ENCODE assay signal across 1 cellular context in the genomic region with DNA sequence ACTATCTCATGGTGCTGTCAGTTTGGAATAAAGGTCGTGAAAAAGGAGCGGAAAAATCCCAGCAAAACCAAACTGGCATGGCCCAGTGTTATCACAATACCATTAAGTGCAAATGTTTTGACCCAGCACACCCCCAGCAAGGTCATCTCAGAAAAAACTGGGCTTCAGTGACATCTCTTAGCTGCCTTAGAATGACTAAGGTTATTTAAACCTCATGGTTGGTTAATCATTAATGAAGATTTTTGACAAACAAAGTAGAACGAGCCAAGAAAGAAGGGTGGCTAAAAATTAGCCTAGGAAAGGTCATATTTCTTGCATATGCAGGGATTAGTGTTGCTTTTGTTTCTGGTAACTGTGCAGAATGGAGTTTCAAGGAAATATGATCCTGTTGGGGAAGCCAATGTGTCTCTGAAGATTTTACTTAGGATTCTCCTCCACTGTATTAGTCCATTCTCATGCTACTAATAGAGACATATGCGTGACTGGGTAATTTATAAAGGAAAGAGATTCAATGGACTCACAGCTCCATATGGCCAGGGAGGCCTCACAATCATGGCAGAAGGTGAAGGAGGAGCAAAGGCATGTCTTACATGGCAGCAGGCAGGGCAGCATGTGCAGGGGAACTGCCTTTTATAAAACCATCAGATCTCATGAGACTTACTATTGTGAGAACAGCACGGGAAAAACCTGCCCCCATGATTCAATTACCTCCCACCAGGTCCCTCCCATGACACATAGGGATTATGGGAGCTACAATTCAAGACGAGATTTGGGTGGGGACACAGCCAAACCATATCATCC.
A peak's percentile ranks its signal among the peaks of the same experiment; 100 is the strongest.
TF ChIP-seq lines count a peak whose summit lies in the region.

No MANE protein-coding gene starts in this region.

TF ChIP-seq in HepG2, 621 proteins besides CTCF, POLR2A, EP300 and RAD21 (continued from another document and continues in another):
- TF ChIP-seq NR2F6 (IDR thresholded peaks at IDR 0.05) (peak; percentile 91), NR2F6 (CRISPR knock-in tag; IDR thresholded peaks at IDR 0.05) (peak; percentile 91), NCOA5 (CRISPR knock-in tag; IDR thresholded peaks at IDR 0.05) (no peak), CAMTA2 (CRISPR knock-in tag; IDR thresholded peaks at IDR 0.05; ENCODE audit: borderline replicate concordance) (no peak), ZSCAN29 (CRISPR knock-in tag; conservative IDR thresholded peaks at IDR 0.05) (no peak), ZNF264 (CRISPR knock-in tag; IDR thresholded peaks at IDR 0.05) (no peak; the same call in 1 of the 2 replicates), RORA (CRISPR knock-in tag; IDR thresholded peaks at IDR 0.05) (no peak), ZNF777 (CRISPR knock-in tag; IDR thresholded peaks at IDR 0.05) (no peak), CBX5 (CRISPR knock-in tag; IDR thresholded peaks at IDR 0.05; ENCODE audit: borderline replicate concordance) (no peak), ZNF12 (CRISPR knock-in tag; IDR thresholded peaks at IDR 0.05) (peak; percentile 37; the same call in 1 of the 2 replicates), ZNF878 (CRISPR knock-in tag; IDR thresholded peaks at IDR 0.05) (0 out of 2 replicates have a peak, but pooled peaks have one; percentile 34), ZNF263 (CRISPR knock-in tag; IDR thresholded peaks at IDR 0.05) (no peak), HNF4A (CRISPR knock-in tag; IDR thresholded peaks at IDR 0.05) (peak; percentile 66), CCAR2 (optimal IDR thresholded peaks at IDR 0.05; ENCODE audit: low read depth, low read length) (no peak), FOXK2 (IDR thresholded peaks at IDR 0.05) (no peak), BORCS8-MEF2B (CRISPR knock-in tag; IDR thresholded peaks at IDR 0.05) (no peak), ZNF670 (CRISPR knock-in tag; IDR thresholded peaks at IDR 0.05; ENCODE audit: borderline replicate concordance) (no peak), TCF7L2 (IDR thresholded peaks at IDR 0.05; ENCODE audit: low read depth, low read length) (no peak), CHD2 (IDR thresholded peaks at IDR 0.05; ENCODE audit: low read depth, low read length) (no peak), CHCHD3 (CRISPR knock-in tag; IDR thresholded peaks at IDR 0.05) (no peak), TBX3 (IDR thresholded peaks at IDR 0.05; ENCODE audit: borderline replicate concordance) (no peak), RNF2 (conservative IDR thresholded peaks at IDR 0.05; ENCODE audit: low read depth) (no peak), ZNF75D (CRISPR knock-in tag; IDR thresholded peaks at IDR 0.05; ENCODE audit: borderline replicate concordance) (no peak), SIX4 (CRISPR knock-in tag; IDR thresholded peaks at IDR 0.05) (peak; percentile 84), ISL2 (CRISPR knock-in tag; IDR thresholded peaks at IDR 0.05) (peak; percentile 63)
- TF ChIP-seq, protein P1, sequence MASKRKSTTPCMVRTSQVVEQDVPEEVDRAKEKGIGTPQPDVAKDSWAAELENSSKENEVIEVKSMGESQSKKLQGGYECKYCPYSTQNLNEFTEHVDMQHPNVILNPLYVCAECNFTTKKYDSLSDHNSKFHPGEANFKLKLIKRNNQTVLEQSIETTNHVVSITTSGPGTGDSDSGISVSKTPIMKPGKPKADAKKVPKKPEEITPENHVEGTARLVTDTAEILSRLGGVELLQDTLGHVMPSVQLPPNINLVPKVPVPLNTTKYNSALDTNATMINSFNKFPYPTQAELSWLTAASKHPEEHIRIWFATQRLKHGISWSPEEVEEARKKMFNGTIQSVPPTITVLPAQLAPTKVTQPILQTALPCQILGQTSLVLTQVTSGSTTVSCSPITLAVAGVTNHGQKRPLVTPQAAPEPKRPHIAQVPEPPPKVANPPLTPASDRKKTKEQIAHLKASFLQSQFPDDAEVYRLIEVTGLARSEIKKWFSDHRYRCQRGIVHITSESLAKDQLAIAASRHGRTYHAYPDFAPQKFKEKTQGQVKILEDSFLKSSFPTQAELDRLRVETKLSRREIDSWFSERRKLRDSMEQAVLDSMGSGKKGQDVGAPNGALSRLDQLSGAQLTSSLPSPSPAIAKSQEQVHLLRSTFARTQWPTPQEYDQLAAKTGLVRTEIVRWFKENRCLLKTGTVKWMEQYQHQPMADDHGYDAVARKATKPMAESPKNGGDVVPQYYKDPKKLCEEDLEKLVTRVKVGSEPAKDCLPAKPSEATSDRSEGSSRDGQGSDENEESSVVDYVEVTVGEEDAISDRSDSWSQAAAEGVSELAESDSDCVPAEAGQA (IDR thresholded peaks at IDR 0.05; ENCODE audit: low read depth): no peak
- TF ChIP-seq, protein P1 (CRISPR knock-in tag; IDR thresholded peaks at IDR 0.05; ENCODE audit: borderline replicate concordance): no peak
- TF ChIP-seq, protein P2, sequence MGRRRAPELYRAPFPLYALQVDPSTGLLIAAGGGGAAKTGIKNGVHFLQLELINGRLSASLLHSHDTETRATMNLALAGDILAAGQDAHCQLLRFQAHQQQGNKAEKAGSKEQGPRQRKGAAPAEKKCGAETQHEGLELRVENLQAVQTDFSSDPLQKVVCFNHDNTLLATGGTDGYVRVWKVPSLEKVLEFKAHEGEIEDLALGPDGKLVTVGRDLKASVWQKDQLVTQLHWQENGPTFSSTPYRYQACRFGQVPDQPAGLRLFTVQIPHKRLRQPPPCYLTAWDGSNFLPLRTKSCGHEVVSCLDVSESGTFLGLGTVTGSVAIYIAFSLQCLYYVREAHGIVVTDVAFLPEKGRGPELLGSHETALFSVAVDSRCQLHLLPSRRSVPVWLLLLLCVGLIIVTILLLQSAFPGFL (CRISPR knock-in tag; IDR thresholded peaks at IDR 0.05): no peak
- TF ChIP-seq, protein P3, sequence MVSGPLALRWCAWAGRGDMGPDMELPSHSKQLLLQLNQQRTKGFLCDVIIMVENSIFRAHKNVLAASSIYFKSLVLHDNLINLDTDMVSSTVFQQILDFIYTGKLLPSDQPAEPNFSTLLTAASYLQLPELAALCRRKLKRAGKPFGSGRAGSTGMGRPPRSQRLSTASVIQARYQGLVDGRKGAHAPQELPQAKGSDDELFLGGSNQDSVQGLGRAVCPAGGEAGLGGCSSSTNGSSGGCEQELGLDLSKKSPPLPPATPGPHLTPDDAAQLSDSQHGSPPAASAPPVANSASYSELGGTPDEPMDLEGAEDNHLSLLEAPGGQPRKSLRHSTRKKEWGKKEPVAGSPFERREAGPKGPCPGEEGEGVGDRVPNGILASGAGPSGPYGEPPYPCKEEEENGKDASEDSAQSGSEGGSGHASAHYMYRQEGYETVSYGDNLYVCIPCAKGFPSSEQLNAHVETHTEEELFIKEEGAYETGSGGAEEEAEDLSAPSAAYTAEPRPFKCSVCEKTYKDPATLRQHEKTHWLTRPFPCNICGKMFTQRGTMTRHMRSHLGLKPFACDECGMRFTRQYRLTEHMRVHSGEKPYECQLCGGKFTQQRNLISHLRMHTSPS (CRISPR knock-in tag; IDR thresholded peaks at IDR 0.05; ENCODE audit: low read depth): no peak
- TF ChIP-seq, protein P4, sequence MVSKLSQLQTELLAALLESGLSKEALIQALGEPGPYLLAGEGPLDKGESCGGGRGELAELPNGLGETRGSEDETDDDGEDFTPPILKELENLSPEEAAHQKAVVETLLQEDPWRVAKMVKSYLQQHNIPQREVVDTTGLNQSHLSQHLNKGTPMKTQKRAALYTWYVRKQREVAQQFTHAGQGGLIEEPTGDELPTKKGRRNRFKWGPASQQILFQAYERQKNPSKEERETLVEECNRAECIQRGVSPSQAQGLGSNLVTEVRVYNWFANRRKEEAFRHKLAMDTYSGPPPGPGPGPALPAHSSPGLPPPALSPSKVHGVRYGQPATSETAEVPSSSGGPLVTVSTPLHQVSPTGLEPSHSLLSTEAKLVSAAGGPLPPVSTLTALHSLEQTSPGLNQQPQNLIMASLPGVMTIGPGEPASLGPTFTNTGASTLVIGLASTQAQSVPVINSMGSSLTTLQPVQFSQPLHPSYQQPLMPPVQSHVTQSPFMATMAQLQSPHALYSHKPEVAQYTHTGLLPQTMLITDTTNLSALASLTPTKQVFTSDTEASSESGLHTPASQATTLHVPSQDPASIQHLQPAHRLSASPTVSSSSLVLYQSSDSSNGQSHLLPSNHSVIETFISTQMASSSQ (IDR thresholded peaks at IDR 0.05; ENCODE audit: low read depth): peak; percentile 96
- TF ChIP-seq, protein P4 (CRISPR knock-in tag; IDR thresholded peaks at IDR 0.05; ENCODE audit: borderline replicate concordance): peak; percentile 98
- TF ChIP-seq, protein P5, sequence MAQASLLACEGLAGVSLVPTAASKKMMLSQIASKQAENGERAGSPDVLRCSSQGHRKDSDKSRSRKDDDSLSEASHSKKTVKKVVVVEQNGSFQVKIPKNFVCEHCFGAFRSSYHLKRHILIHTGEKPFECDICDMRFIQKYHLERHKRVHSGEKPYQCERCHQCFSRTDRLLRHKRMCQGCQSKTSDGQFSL (CRISPR knock-in tag; IDR thresholded peaks at IDR 0.05): peak; percentile 44; the same call in 1 of the 2 replicates
- TF ChIP-seq, protein P6, sequence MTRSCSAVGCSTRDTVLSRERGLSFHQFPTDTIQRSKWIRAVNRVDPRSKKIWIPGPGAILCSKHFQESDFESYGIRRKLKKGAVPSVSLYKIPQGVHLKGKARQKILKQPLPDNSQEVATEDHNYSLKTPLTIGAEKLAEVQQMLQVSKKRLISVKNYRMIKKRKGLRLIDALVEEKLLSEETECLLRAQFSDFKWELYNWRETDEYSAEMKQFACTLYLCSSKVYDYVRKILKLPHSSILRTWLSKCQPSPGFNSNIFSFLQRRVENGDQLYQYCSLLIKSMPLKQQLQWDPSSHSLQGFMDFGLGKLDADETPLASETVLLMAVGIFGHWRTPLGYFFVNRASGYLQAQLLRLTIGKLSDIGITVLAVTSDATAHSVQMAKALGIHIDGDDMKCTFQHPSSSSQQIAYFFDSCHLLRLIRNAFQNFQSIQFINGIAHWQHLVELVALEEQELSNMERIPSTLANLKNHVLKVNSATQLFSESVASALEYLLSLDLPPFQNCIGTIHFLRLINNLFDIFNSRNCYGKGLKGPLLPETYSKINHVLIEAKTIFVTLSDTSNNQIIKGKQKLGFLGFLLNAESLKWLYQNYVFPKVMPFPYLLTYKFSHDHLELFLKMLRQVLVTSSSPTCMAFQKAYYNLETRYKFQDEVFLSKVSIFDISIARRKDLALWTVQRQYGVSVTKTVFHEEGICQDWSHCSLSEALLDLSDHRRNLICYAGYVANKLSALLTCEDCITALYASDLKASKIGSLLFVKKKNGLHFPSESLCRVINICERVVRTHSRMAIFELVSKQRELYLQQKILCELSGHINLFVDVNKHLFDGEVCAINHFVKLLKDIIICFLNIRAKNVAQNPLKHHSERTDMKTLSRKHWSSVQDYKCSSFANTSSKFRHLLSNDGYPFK (CRISPR knock-in tag; IDR thresholded peaks at IDR 0.05; ENCODE audit: borderline replicate concordance): no peak
- TF ChIP-seq, protein P7, sequence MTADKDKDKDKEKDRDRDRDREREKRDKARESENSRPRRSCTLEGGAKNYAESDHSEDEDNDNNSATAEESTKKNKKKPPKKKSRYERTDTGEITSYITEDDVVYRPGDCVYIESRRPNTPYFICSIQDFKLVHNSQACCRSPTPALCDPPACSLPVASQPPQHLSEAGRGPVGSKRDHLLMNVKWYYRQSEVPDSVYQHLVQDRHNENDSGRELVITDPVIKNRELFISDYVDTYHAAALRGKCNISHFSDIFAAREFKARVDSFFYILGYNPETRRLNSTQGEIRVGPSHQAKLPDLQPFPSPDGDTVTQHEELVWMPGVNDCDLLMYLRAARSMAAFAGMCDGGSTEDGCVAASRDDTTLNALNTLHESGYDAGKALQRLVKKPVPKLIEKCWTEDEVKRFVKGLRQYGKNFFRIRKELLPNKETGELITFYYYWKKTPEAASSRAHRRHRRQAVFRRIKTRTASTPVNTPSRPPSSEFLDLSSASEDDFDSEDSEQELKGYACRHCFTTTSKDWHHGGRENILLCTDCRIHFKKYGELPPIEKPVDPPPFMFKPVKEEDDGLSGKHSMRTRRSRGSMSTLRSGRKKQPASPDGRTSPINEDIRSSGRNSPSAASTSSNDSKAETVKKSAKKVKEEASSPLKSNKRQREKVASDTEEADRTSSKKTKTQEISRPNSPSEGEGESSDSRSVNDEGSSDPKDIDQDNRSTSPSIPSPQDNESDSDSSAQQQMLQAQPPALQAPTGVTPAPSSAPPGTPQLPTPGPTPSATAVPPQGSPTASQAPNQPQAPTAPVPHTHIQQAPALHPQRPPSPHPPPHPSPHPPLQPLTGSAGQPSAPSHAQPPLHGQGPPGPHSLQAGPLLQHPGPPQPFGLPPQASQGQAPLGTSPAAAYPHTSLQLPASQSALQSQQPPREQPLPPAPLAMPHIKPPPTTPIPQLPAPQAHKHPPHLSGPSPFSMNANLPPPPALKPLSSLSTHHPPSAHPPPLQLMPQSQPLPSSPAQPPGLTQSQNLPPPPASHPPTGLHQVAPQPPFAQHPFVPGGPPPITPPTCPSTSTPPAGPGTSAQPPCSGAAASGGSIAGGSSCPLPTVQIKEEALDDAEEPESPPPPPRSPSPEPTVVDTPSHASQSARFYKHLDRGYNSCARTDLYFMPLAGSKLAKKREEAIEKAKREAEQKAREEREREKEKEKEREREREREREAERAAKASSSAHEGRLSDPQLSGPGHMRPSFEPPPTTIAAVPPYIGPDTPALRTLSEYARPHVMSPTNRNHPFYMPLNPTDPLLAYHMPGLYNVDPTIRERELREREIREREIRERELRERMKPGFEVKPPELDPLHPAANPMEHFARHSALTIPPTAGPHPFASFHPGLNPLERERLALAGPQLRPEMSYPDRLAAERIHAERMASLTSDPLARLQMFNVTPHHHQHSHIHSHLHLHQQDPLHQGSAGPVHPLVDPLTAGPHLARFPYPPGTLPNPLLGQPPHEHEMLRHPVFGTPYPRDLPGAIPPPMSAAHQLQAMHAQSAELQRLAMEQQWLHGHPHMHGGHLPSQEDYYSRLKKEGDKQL (CRISPR knock-in tag; IDR thresholded peaks at IDR 0.05; ENCODE audit: low read depth): no peak
